ENCODE assay signal across 24 cellular contexts in genomic region chr19:15212682-15213081, GRCh38. TPM values are rescaled to one million over a fixed set of nuclear protein-coding genes. Genes with fewer than 3 reads are reported as not detected.
"Had no signal": no experiment of that assay in that cellular context is flagged by ENCODE, and none has a peak within 500 bp of the region (broad histone marks: within the 10 kb centered on the region; RNA-seq: fewer than 3 reads in every experiment).

No MANE protein-coding gene starts in this region.

- H3K4me1 ChIP-seq: Peyer's patch had no signal

- ATAC-seq: activated CD8-positive, alpha-beta T cell treated with anti-CD3 and anti-CD28 coated beads, Interleukin-2, amount 10 ng/mL, durations not matched to agents 7 days and 5 days; body of pancreas; T-helper 17 cell; WTC11 had no signal

- DNase-seq: activated CD4-positive, alpha-beta T cell treated with anti-CD3 and anti-CD28 coated beads for 48 hours; activated CD4-positive, alpha-beta T cell treated with anti-CD3 and anti-CD28 coated beads, Interleukin-2, amount 50 U/mL, for 4 hours; activated CD4-positive, CD25-positive, alpha-beta regulatory T cell treated with anti-CD3 and anti-CD28 coated beads, Interleukin-2, amount 50 U/mL, for 72 hours; activated CD8-positive, alpha-beta memory T cell treated with anti-CD3 and anti-CD28 coated beads, Interleukin-2, amount 50 U/mL, for 48 hours; activated CD8-positive, alpha-beta T cell treated with anti-CD3 and anti-CD28 coated beads, Interleukin-2, amount 10 ng/mL, durations not matched to agents 7 days and 5 days; activated T-cell treated with anti-CD3 and anti-CD28 coated beads, Interleukin-2, amount 50 U/mL, for 1 hour; aorta; body of pancreas; Karpas-422; MM.1S; NCI-H1105; NCI-H1436; NCI-H1694 treated with DMSO at 0.1 percent for 48 hours; NCI-H2029 treated with DMSO at 0.1 percent for 48 hours; NCI-H345; NCI-H510A; NCI-H526 treated with DMSO at 0.1 percent for 48 hours; NCI-H82; Peyer's patch; SHP77 treated with DMSO at 0.1 percent for 48 hours; T-helper 17 cell; T-helper 9 cell had no signal

- H3K27ac ChIP-seq: body of pancreas, Peyer's patch had no signal

- H3K27me3 ChIP-seq: body of pancreas, Peyer's patch had no signal

- H3K9me3 ChIP-seq: body of pancreas, Peyer's patch had no signal

- H3K4me3 ChIP-seq: body of pancreas, Peyer's patch had no signal

- H3K36me3 ChIP-seq: Peyer's patch had no signal

RNA-seq across cellular contexts. Expression of gene NOTCH3, which starts 11.9 kb away (rescaled TPM):
- total RNA-seq: activated CD8-positive, alpha-beta T cell treated with anti-CD3 and anti-CD28 coated beads, Interleukin-2, amount 10 ng/mL, durations not matched to agents 7 days and 5 days had no signal

RNA-seq across cellular contexts. Expression of gene EPHX3, which starts 19.6 kb away (rescaled TPM):
- total RNA-seq: body of pancreas, Peyer's patch, SK-MEL-5, T-helper 17 cell had no signal
